In the genomic region with DNA sequence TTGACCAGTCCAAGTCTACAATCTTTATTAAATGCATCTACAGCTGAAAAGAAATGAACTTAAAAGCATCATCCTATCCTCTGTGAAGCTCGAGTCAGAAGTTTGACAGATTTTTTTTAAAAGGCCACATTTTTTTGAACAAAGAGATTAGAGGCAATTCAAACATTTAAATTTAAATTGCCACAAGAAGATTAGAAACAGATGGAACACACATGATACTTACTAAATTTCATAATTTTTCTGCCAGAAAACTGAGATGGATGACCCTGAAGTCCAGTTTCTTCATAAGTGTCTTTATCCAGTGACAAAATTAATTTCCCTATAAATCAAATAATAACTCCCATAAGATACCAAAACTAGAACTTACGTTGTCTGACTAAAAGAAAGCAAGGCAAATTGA, we compare ENCODE assay signal across 7 cellular contexts.
"Had no signal": no experiment of that assay in that cellular context is flagged by ENCODE, and none has a peak within 500 bp of the region (broad histone marks: within the 10 kb centered on the region; RNA-seq: fewer than 3 reads in every experiment).

No MANE protein-coding gene starts in this region.

- DNase-seq: GM23248, GOT3, H7, HFFc6, KBM-7 had no signal

- H3K4me3 ChIP-seq: GM23248, HAP-1 had no signal

- H3K9me3 ChIP-seq: HAP-1 had no signal

- H3K27ac ChIP-seq: GM23248, HL-60 had no signal

- H3K9ac ChIP-seq: GM23248 had no signal
